In genomic region chr18:23849141-23849540, GRCh38 we compare ENCODE assay signal across 17 cellular contexts.
A peak's percentile ranks its signal among the peaks of the same experiment; 100 is the strongest.
DNase-seq lines count a peak whose midpoint lies in the region; ATAC-seq and TF ChIP-seq lines count a peak whose summit lies in the region.
"Had no signal": no experiment of that assay in that cellular context is flagged by ENCODE, and none has a peak within 500 bp of the region (broad histone marks: within the 10 kb centered on the region; RNA-seq: fewer than 3 reads in every experiment).

No MANE protein-coding gene starts in this region.

- no peak overlapping the region for H2AFZ ChIP-seq in HCT116 (ENCODE audit: low read depth, low read length, poor library complexity, severe bottlenecking)

- CTCF ChIA-PET in HCT116 (lab: Charles Lee) (no interaction called here), RWPE1 (lab: Yijun Ruan, JAX) (no interaction called here)

- H3K9me3 Mint-ChIP-seq in activated naive CD4-positive, alpha-beta T cell treated with anti-CD3 and anti-CD28 coated beads, Interleukin-2, amount 50 U/mL, for 72 hours: peaks cover 0 to 4% of the 10 kb centered on the region in 2 donors

- ATAC-seq in HCT116: no peak
- ATAC-seq in mucosa of descending colon: peak; percentile 36
- no peak for ATAC-seq in HG03095 (IDR thresholded peaks at IDR 0.05; ENCODE audit: unreplicated experiment)
- no peak for ATAC-seq in GM21515 (IDR thresholded peaks at IDR 0.05; ENCODE audit: unreplicated experiment)
- ATAC-seq in activated naive CD4-positive, alpha-beta T cell treated with anti-CD3 and anti-CD28 coated beads, Interleukin-2, amount 50 U/mL, for 72 hours: no peak
- ATAC-seq: HepG2 had no signal

- TF ChIP-seq CTCF in HCT116 (IDR thresholded peaks at IDR 0.05 in 2 of 3, conservative IDR thresholded peaks at IDR 0.05 in 1 of 3; ENCODE audit: borderline replicate concordance in 1 of 3, insufficient read depth in 1 of 3, low read depth in 2 of 3, low read length in 2 of 3) (no peak), RWPE1 (conservative IDR thresholded peaks at IDR 0.05; ENCODE audit: low read depth) (no peak), mucosa of descending colon (IDR thresholded peaks at IDR 0.05) (no peak)

- no peak for TF ChIP-seq RAD21 in HCT116 (IDR thresholded peaks at IDR 0.05; ENCODE audit: low read depth)

- H3K27me3 ChIP-seq in HCT116 (ENCODE audit: insufficient read depth, low read length): no peaks in the 10 kb centered on the region

- no peak overlapping the region for H3K27ac Mint-ChIP-seq in activated naive CD4-positive, alpha-beta T cell treated with anti-CD3 and anti-CD28 coated beads, Interleukin-2, amount 50 U/mL, for 72 hours
- H3K27ac Mint-ChIP-seq: CD14-positive monocyte had no signal

- RAD21 ChIA-PET in HCT116 (lab: Charles Lee; ENCODE audit: low non-redundant PET in 1 of 2, low total read pairs in 2 of 2, uncharacterized antibody in 2 of 2, unreplicated experiment in 2 of 2): no interaction called here

- no peak for DNase-seq in HCT116 (ENCODE audit: low read depth, low spot score)
- peak; percentile 48 for DNase-seq in RWPE1 (ENCODE audit: low spot score)
- no peak for DNase-seq in epithelial cell of prostate (ENCODE audit: low read depth, low spot score)
- DNase-seq in mucosa of descending colon: no peak
- no peak for DNase-seq in activated naive CD4-positive, alpha-beta T cell treated with anti-CD3 and anti-CD28 coated beads, Interleukin-2, amount 50 U/mL, for 72 hours (ENCODE audit: low spot score in 2 of 2)
- no peak for DNase-seq in NK-92 (lab: John Stamatoyannopoulos, UW; ENCODE audit: unreplicated experiment)
- DNase-seq: EL, KG1, MM.1S, NCI-H1092 treated with DMSO at 0.1 percent for 48 hours, NCI-H345, NCI-H526, OCI-M1 had no signal

- H3K9ac ChIP-seq in HCT116 (ENCODE audit: low read length): no peak overlapping the region

- H3K4me1 ChIP-seq in HCT116 (ENCODE audit: control insufficient read depth in 1 of 2, insufficient read depth in 2 of 2, low read length in 2 of 2) (peaks cover 6 to 18% of the 10 kb centered on the region in 2 experiments; a peak in 3 of 4 replicates), mucosa of descending colon (ENCODE audit: low read depth) (no peaks in the 10 kb centered on the region)

- H3K27ac ChIP-seq in HCT116 (ENCODE audit: low read depth, low read length) (no peak overlapping the region), RWPE1 (no peak overlapping the region), epithelial cell of prostate (peak overlapping the region; percentile 79)

- BruUV-seq in HCT116 (replicated peaks; lab: Mats Ljungman, UMichigan): no TSS peak

- H3K9me3 ChIP-seq in HCT116 (ENCODE audit: control insufficient read depth in 1 of 2, insufficient read depth in 1 of 2, low read depth in 1 of 2, low read length in 2 of 2) (no peaks in the 10 kb centered on the region), mucosa of descending colon (no peaks in the 10 kb centered on the region)

- intact Hi-C loops in HCT116 (cut with micrococcal nuclease): no loop called here
- intact Hi-C loops in mucosa of descending colon (cut with DNase I, micrococcal nuclease): no loop called here

- no peaks in the 10 kb centered on the region for H3K79me2 ChIP-seq in HCT116 (ENCODE audit: insufficient read depth, low read length)

- H3K36me3 ChIP-seq in HCT116 (ENCODE audit: control insufficient read depth in 1 of 2, insufficient read depth in 2 of 2, low read length in 2 of 2): no peaks in the 10 kb centered on the region
- no peaks in the 10 kb centered on the region for H3K36me3 ChIP-seq in mucosa of descending colon (ENCODE audit: low read depth)

- no peaks in the 10 kb centered on the region for H3K36me3 Mint-ChIP-seq in activated naive CD4-positive, alpha-beta T cell treated with anti-CD3 and anti-CD28 coated beads, Interleukin-2, amount 50 U/mL, for 72 hours
- H3K36me3 Mint-ChIP-seq: CD14-positive monocyte had no signal

- no peaks in the 10 kb centered on the region for H4K20me1 ChIP-seq in HCT116 (ENCODE audit: insufficient read depth)

- 0 out of 2 replicates have a peak overlapping the region, but pooled peaks have one; percentile 10 for H3K4me2 ChIP-seq in HCT116 (ENCODE audit: low read length)

- no peaks in the 10 kb centered on the region for H3K9me2 ChIP-seq in HCT116 (ENCODE audit: insufficient read depth)

- H3K4me3 ChIP-seq in HCT116 (replicated peaks in 1 of 2; ENCODE audit: low read depth in 1 of 2, low read length in 2 of 2) (no peak overlapping the region), mucosa of descending colon (no peak overlapping the region)

- POLR2A ChIA-PET in HCT116 (lab: Charles Lee): no interaction called here
- POLR2A ChIA-PET in RWPE1 (lab: Yijun Ruan, JAX; ENCODE audit: low non-redundant PET): no interaction called here

- TF ChIP-seq POLR2A in HCT116 (IDR thresholded peaks at IDR 0.05; ENCODE audit: borderline replicate concordance, extremely low read depth, insufficient read depth, insufficient read length): no peak

TF ChIP-seq in HCT116, 20 proteins besides CTCF, POLR2A, EP300 and RAD21:
- TF ChIP-seq FOSL1 (IDR thresholded peaks at IDR 0.05; ENCODE audit: low read depth): peak; percentile 29; the same call in 1 of the 2 replicates
- no peak for TF ChIP-seq ZNF274 (IDR thresholded peaks at IDR 0.05; ENCODE audit: low read depth, low read length)
- no peak for TF ChIP-seq ELF1 (IDR thresholded peaks at IDR 0.05; ENCODE audit: borderline replicate concordance, low read depth)
- no peak for TF ChIP-seq JUND (IDR thresholded peaks at IDR 0.05)
- no peak for TF ChIP-seq CEBPB (IDR thresholded peaks at IDR 0.05; ENCODE audit: low read depth)
